1 cellular context compared by ENCODE assay signal in genomic region chr4:174663254-174663653, GRCh38.
TF ChIP-seq lines count a peak whose summit lies in the region.

No MANE protein-coding gene starts in this region.

TF ChIP-seq in IMR-90, 13 proteins besides CTCF, POLR2A, EP300 and RAD21:
- no peak for TF ChIP-seq MAFK (IDR thresholded peaks at IDR 0.05; ENCODE audit: low read depth, low read length)
- no peak for TF ChIP-seq FOS (IDR thresholded peaks at IDR 0.05; ENCODE audit: low read depth, low read length)
- no peak for TF ChIP-seq CEBPB (IDR thresholded peaks at IDR 0.05; ENCODE audit: low read depth, low read length)
- TF ChIP-seq USF2 (IDR thresholded peaks at IDR 0.05; ENCODE audit: low read depth, low read length) = no peak
- TF ChIP-seq RCOR1 (IDR thresholded peaks at IDR 0.05; ENCODE audit: insufficient replicate concordance, low read length) = no peak
- no peak for TF ChIP-seq NFE2L2 (IDR thresholded peaks at IDR 0.05; ENCODE audit: low read depth, low read length)
- TF ChIP-seq MAZ (IDR thresholded peaks at IDR 0.05; ENCODE audit: borderline replicate concordance, low read depth, low read length) = no peak
- TF ChIP-seq ELK1 (IDR thresholded peaks at IDR 0.05; ENCODE audit: borderline replicate concordance, low read depth, low read length) = no peak
- TF ChIP-seq BHLHE40 (IDR thresholded peaks at IDR 0.05; ENCODE audit: low read depth, low read length) = no peak
- TF ChIP-seq SMC3 (IDR thresholded peaks at IDR 0.05; ENCODE audit: low read depth, low read length) = no peak
- no peak for TF ChIP-seq CHD1 (IDR thresholded peaks at IDR 0.05; ENCODE audit: low read depth, low read length)
- TF ChIP-seq MXI1 (IDR thresholded peaks at IDR 0.05; ENCODE audit: borderline replicate concordance, low read depth, low read length) = no peak
- no peak for TF ChIP-seq RFX5 (IDR thresholded peaks at IDR 0.05; ENCODE audit: low read depth, low read length)
